Comparison of ENCODE assay signal across 9 cellular contexts in the genomic region with DNA sequence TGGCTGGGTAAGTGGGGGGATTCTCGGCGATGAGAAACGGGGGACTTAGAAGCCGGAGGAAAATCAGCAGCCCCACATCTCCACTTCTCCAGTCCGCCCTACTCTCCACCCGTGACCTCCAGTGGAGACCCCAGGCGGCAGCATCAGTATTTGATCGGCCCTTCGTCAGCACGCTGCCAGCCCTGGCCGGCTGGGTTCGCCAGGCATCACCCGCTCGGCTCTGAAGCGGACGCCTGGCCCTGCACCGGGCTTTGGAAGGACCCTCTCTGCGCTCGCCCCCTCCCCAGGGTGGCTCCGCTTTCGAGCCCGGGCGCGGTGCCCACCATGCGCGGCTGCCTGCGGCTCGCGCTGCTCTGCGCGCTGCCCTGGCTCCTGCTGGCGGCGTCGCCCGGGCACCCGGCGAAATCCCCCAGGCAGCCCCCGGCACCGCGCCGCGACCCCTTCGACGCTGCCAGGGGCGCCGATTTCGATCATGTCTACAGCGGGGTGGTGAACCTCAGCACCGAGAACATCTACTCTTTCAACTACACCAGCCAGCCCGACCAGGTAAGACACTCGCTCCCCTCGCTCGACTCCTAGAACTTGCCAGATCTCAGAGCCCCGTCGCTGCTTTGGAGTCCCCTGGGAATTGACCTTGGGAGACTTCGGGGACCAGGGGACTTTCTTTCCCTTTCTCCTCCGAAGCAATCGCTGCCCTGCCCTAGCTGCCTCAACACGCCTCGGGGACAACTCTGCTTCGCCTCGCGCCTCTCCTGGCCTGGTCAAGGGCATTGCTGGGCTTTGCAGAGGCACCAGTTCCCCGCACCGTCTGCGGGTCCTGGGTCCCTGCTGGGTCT. TPM values are rescaled to one million over a fixed set of nuclear protein-coding genes. Genes with fewer than 3 reads are reported as not detected.
DNase-seq lines count a peak whose midpoint lies in the region; TF ChIP-seq lines count a peak whose summit lies in the region.
"Had no signal": no experiment of that assay in that cellular context is flagged by ENCODE, and none has a peak within 500 bp of the region (broad histone marks: within the 10 kb centered on the region; RNA-seq: fewer than 3 reads in every experiment).

No MANE protein-coding gene starts in this region.

- H3K27me3 Mint-ChIP-seq in progenitor cell of endocrine pancreas = peaks cover 88% of the 10 kb centered on the region

- peak overlapping the region; percentile 76 for H3K4me3 Mint-ChIP-seq in progenitor cell of endocrine pancreas (ENCODE audit: low read depth)

- H3K27ac ChIP-seq in cardiac muscle cell = no peak overlapping the region
- H3K27ac ChIP-seq: epithelial cell of prostate had no signal

- H3K4me3 ChIP-seq in HAP-1 (peak overlapping the region; percentile 34), cardiac muscle cell (peak overlapping the region; percentile 22)

- H3K4me1 ChIP-seq in HAP-1 (peaks cover 5% of the 10 kb centered on the region; the same call in 1 of the 2 replicates), cardiac muscle cell (ENCODE audit: low read depth) (no peaks in the 10 kb centered on the region)

- 0 out of 2 replicates have a peak, but pooled peaks have one; percentile 21 for TF ChIP-seq CTCF in GM12874 (IDR thresholded peaks at IDR 0.05; ENCODE audit: insufficient read depth, low read depth, low read length)
- TF ChIP-seq CTCF in cardiac muscle cell (IDR thresholded peaks at IDR 0.05; ENCODE audit: low read depth, low read length) = peak; percentile 18
- no peak for TF ChIP-seq CTCF in progenitor cell of endocrine pancreas (IDR thresholded peaks at IDR 0.05; ENCODE audit: unreplicated experiment)

- H3K4me1 Mint-ChIP-seq in progenitor cell of endocrine pancreas (ENCODE audit: low read depth) = peaks cover 10% of the 10 kb centered on the region

- no peaks in the 10 kb centered on the region for H3K9me3 Mint-ChIP-seq in progenitor cell of endocrine pancreas (ENCODE audit: low read depth)

- H3K36me3 ChIP-seq in HAP-1 (replicated peaks) (no peaks in the 10 kb centered on the region), cardiac muscle cell (no peaks in the 10 kb centered on the region)

- no peak overlapping the region for H3K27ac Mint-ChIP-seq in progenitor cell of endocrine pancreas

- peaks cover 44% of the 10 kb centered on the region for H3K27me3 ChIP-seq in HAP-1 (ENCODE audit: low read depth)
- peaks cover 100% of the 10 kb centered on the region for H3K27me3 ChIP-seq in cardiac muscle cell

- H3K9me3 ChIP-seq in HAP-1 (no peaks in the 10 kb centered on the region), cardiac muscle cell (ENCODE audit: low read depth) (no peaks in the 10 kb centered on the region)

- in situ Hi-C loops in HAP-1 (cut with MboI; ENCODE audit: low sequenced_read_pairs) = no loop called here

- H3K36me3 Mint-ChIP-seq in progenitor cell of endocrine pancreas (ENCODE audit: insufficient read depth) = no peaks in the 10 kb centered on the region

- DNase-seq in HAP-1 (ENCODE audit: low spot score in 2 of 2) (peak in 1 of 2 experiments; percentile 43), NCI-H2171 (lab: John Stamatoyannopoulos, UW) (peak; percentile 20), cardiac muscle cell (ENCODE audit: low read depth in 1 of 2, low spot score in 1 of 2) (peak in 1 of 2 donors; percentile 28), progenitor cell of endocrine pancreas (ENCODE audit: low spot score, unreplicated experiment) (peak; percentile 14), kidney tubule cell (ENCODE audit: low spot score) (no peak), HPDE6-E6E7 (ENCODE audit: extremely low spot score) (no peak)
- peak; percentile 83 for DNase-seq in activated effector memory CD4-positive, alpha-beta T cell treated with anti-CD3 and anti-CD28 coated beads, Interleukin-2, amount 50 U/mL, for 16 hours

RNA-seq across cellular contexts. Expression of a gene that starts 0.6 kb away (rescaled TPM):
- total RNA-seq in cardiac muscle cell (0.18 TPM in 1 of 2 replicates, not detected in the other), progenitor cell of endocrine pancreas (0.18 TPM in 1 of 2 replicates, not detected in the other)
- polyA plus RNA-seq in cardiac muscle cell = 0.32 TPM in 1 of 2 replicates, not detected in the other

RNA-seq across cellular contexts. Expression of a gene that starts 18.0 kb away (rescaled TPM):
- total RNA-seq in cardiac muscle cell (9.8 and 21.1 TPM in 2 replicates), progenitor cell of endocrine pancreas (32.9 and 33.2 TPM in 2 replicates)
- polyA plus RNA-seq in cardiac muscle cell = 14.9 and 16.6 TPM in 2 replicates

Comparison
In these comparisons a context has a peak if more than half of its experiments do, and no peak if none do; other contexts are left out.
1. DNase-seq: peak in NCI-H2171 (single experiment), activated effector memory CD4-positive, alpha-beta T cell treated with anti-CD3 and anti-CD28 coated beads, Interleukin-2, amount 50 U/mL, for 16 hours (single experiment) and progenitor cell of endocrine pancreas (single experiment); none in kidney tubule cell (single experiment) and HPDE6-E6E7 (single experiment).